In genomic region chr5:179967489-179967888, GRCh38 we compare ENCODE assay signal across 1 cellular context.
TF ChIP-seq lines count a peak whose summit lies in the region.

No MANE protein-coding gene starts in this region.

TF ChIP-seq in GM23338, 12 proteins besides CTCF, POLR2A, EP300 and RAD21:
- TF ChIP-seq ZNF462 (CRISPR knock-in tag; IDR thresholded peaks at IDR 0.05) (no peak), ETS1 (IDR thresholded peaks at IDR 0.05) (no peak), POLR2AphosphoS5 (IDR thresholded peaks at IDR 0.05; ENCODE audit: low read depth) (no peak), NANOG (IDR thresholded peaks at IDR 0.05; ENCODE audit: borderline replicate concordance) (no peak), REST (IDR thresholded peaks at IDR 0.05; ENCODE audit: unreplicated experiment) (no peak), STAT1 (IDR thresholded peaks at IDR 0.05; ENCODE audit: unreplicated experiment) (no peak), ZNF331 (CRISPR knock-in tag; IDR thresholded peaks at IDR 0.05; ENCODE audit: low read depth) (no peak), EZH2phosphoT487 (IDR thresholded peaks at IDR 0.05; ENCODE audit: unreplicated experiment) (no peak), ZNF114 (CRISPR knock-in tag; IDR thresholded peaks at IDR 0.05) (no peak), CREB1 (CRISPR knock-in tag; IDR thresholded peaks at IDR 0.05; ENCODE audit: low read depth) (no peak), JUNB (IDR thresholded peaks at IDR 0.05; ENCODE audit: unreplicated experiment) (no peak), EZH2 (IDR thresholded peaks at IDR 0.05; ENCODE audit: low read depth, unreplicated experiment) (no peak)
